Comparison of ENCODE assay signal across 1 cellular context in genomic region chr10:11017575-11018425, GRCh38.
TF ChIP-seq lines count a peak whose summit lies in the region.

CELF2 (plus strand) TSS chr10:11017872; CDS start chr10:11018090, 218 bp downstream.

TF ChIP-seq in IMR-90, 13 proteins besides CTCF, POLR2A, EP300 and RAD21:
- TF ChIP-seq BHLHE40 (IDR thresholded peaks at IDR 0.05; ENCODE audit: low read depth, low read length) (peak; percentile 28; the same call in 1 of the 2 replicates), CEBPB (IDR thresholded peaks at IDR 0.05; ENCODE audit: low read depth, low read length) (no peak), ELK1 (IDR thresholded peaks at IDR 0.05; ENCODE audit: borderline replicate concordance, low read depth, low read length) (no peak), CHD1 (IDR thresholded peaks at IDR 0.05; ENCODE audit: low read depth, low read length) (no peak)
